ENCODE assay signal across 10 cellular contexts in genomic region chr17:61398721-61399130, GRCh38. TPM values are rescaled to one million over a fixed set of nuclear protein-coding genes. Genes with fewer than 3 reads are reported as not detected.
A peak's percentile ranks its signal among the peaks of the same experiment; 100 is the strongest.
DNase-seq lines count a peak whose midpoint lies in the region; ATAC-seq, FAIRE-seq and TF ChIP-seq lines count a peak whose summit lies in the region.
"Had no signal": no experiment of that assay in that cellular context is flagged by ENCODE, and none has a peak within 500 bp of the region (broad histone marks: within the 10 kb centered on the region; RNA-seq: fewer than 3 reads in every experiment).

No MANE protein-coding gene starts in this region.

- H3K27ac ChIP-seq in astrocyte (ENCODE audit: low read depth, low read length) (peak overlapping the region; percentile 70), left lung (peak overlapping the region; percentile 89 to 94), thoracic aorta (peak overlapping the region; percentile 91)

- no peaks in the 10 kb centered on the region for H3K36me3 ChIP-seq in astrocyte (ENCODE audit: insufficient read depth, low read length)
- peaks cover 0 to 9% of the 10 kb centered on the region in 2 donors for H3K36me3 ChIP-seq in left lung
- H3K36me3 ChIP-seq in thoracic aorta: peaks cover 3% of the 10 kb centered on the region

- H3K36me3 Mint-ChIP-seq in activated CD4-positive, alpha-beta T cell treated with anti-CD3 and anti-CD28 coated beads, Interleukin-2, amount 10 ng/mL, durations not matched to agents 24 days and 14 days (ENCODE audit: low read depth): peaks cover 5% of the 10 kb centered on the region
- peaks cover 2% of the 10 kb centered on the region for H3K36me3 Mint-ChIP-seq in astrocyte (ENCODE audit: low read depth, unreplicated experiment)

- H3K4me1 Mint-ChIP-seq in activated CD4-positive, alpha-beta T cell treated with anti-CD3 and anti-CD28 coated beads, Interleukin-2, amount 10 ng/mL, durations not matched to agents 24 days and 14 days: peaks cover 17% of the 10 kb centered on the region
- peaks cover 4% of the 10 kb centered on the region for H3K4me1 Mint-ChIP-seq in astrocyte (ENCODE audit: low read depth, unreplicated experiment)

- H2AFZ ChIP-seq in astrocyte (ENCODE audit: low read depth, low read length): peak overlapping the region; percentile 74

- TF ChIP-seq CTCF in astrocyte (IDR thresholded peaks at IDR 0.05; ENCODE audit: insufficient read depth, low read depth, low read length) (no peak), left lung (IDR thresholded peaks at IDR 0.05) (no peak), thoracic aorta (IDR thresholded peaks at IDR 0.05) (no peak)

- H3K4me3 ChIP-seq in astrocyte (ENCODE audit: insufficient read depth, low read depth, low read length): peak overlapping the region; percentile 53
- H3K4me3 ChIP-seq in left lung: peak overlapping the region; percentile 49 to 53
- H3K4me3 ChIP-seq in thoracic aorta: peak overlapping the region; percentile 87

- intact Hi-C loops in activated CD4-positive, alpha-beta T cell treated with anti-CD3 and anti-CD28 coated beads, Interleukin-2, amount 10 ng/mL, durations not matched to agents 24 days and 14 days (cut with micrococcal nuclease): loop anchor here (1.0 kb wide), 1 partner anchor 55 kb away; no protein-coding TSS in a partner anchor
- intact Hi-C loops in left lung (cut with DNase I): loop anchor here in 1 of 2 donors (10.0 kb wide), 1 partner anchor 394 kb away; no protein-coding TSS in a partner anchor

- peaks cover 17% of the 10 kb centered on the region for H4K20me1 ChIP-seq in astrocyte (ENCODE audit: insufficient read depth, low read length)

- ATAC-seq in left lung: peak; percentile 1
- no peak for ATAC-seq in thoracic aorta (ENCODE audit: insufficient number of reproducible peaks, low FRiP score, low read depth)
- no peak for ATAC-seq in GM21576 (IDR thresholded peaks at IDR 0.05; ENCODE audit: unreplicated experiment)

- DNase-seq in activated CD4-positive, alpha-beta T cell treated with anti-CD3 and anti-CD28 coated beads, Interleukin-2, amount 10 ng/mL, durations not matched to agents 24 days and 14 days: no peak
- no peak for DNase-seq in activated CD4-positive, alpha-beta T cell treated with anti-CD3 and anti-CD28 coated beads, Interleukin-2, amount 50 U/mL, for 1 hour
- DNase-seq in astrocyte (ENCODE audit: low read depth): no peak
- no peak for DNase-seq in left lung
- no peak for DNase-seq in thoracic aorta (ENCODE audit: low spot score)
- no peak for DNase-seq in GM19240 (ENCODE audit: insufficient read length, low spot score)
- no peak for DNase-seq in NCI-H187 treated with DMSO at 0.1 percent for 48 hours (lab: John Stamatoyannopoulos, UW)
- DNase-seq: activated CD4-positive, CD25-positive, alpha-beta regulatory T cell treated with anti-CD3 and anti-CD28 coated beads, Interleukin-2, amount 50 U/mL, for 72 hours; midbrain had no signal

- H3K27me3 ChIP-seq in astrocyte (ENCODE audit: insufficient read depth, low read length) (peaks cover 33% of the 10 kb centered on the region), left lung (peaks cover 59 to 99% of the 10 kb centered on the region in 2 donors), thoracic aorta (replicated peaks; ENCODE audit: insufficient read depth) (no peaks in the 10 kb centered on the region)

- peaks cover 65% of the 10 kb centered on the region for H3K27me3 Mint-ChIP-seq in activated CD4-positive, alpha-beta T cell treated with anti-CD3 and anti-CD28 coated beads, Interleukin-2, amount 10 ng/mL, durations not matched to agents 24 days and 14 days
- peaks cover 56% of the 10 kb centered on the region for H3K27me3 Mint-ChIP-seq in astrocyte (ENCODE audit: low read depth, unreplicated experiment)

- no peaks in the 10 kb centered on the region for H3K9me3 ChIP-seq in astrocyte (ENCODE audit: insufficient read depth, low read depth, low read length)
- H3K9me3 ChIP-seq in left lung: no peaks in the 10 kb centered on the region
- no peaks in the 10 kb centered on the region for H3K9me3 ChIP-seq in thoracic aorta

- peak overlapping the region; percentile 36 for H3K4me3 Mint-ChIP-seq in activated CD4-positive, alpha-beta T cell treated with anti-CD3 and anti-CD28 coated beads, Interleukin-2, amount 10 ng/mL, durations not matched to agents 24 days and 14 days
- peak overlapping the region; percentile 79 for H3K4me3 Mint-ChIP-seq in astrocyte (ENCODE audit: unreplicated experiment)

- H3K9ac ChIP-seq in astrocyte (ENCODE audit: low read length): peak overlapping the region; percentile 74

- peaks cover 48% of the 10 kb centered on the region for H3K79me2 ChIP-seq in astrocyte (ENCODE audit: insufficient read depth, low read length)

- no peak for FAIRE-seq in astrocyte (lab: Jason Lieb, UNC)

- H3K9me3 Mint-ChIP-seq in activated CD4-positive, alpha-beta T cell treated with anti-CD3 and anti-CD28 coated beads, Interleukin-2, amount 10 ng/mL, durations not matched to agents 24 days and 14 days: no peaks in the 10 kb centered on the region
- peaks cover 31% of the 10 kb centered on the region for H3K9me3 Mint-ChIP-seq in astrocyte (ENCODE audit: unreplicated experiment)

- peak overlapping the region; percentile 80 for H3K27ac Mint-ChIP-seq in activated CD4-positive, alpha-beta T cell treated with anti-CD3 and anti-CD28 coated beads, Interleukin-2, amount 10 ng/mL, durations not matched to agents 24 days and 14 days
- peak overlapping the region; percentile 41 for H3K27ac Mint-ChIP-seq in astrocyte (ENCODE audit: unreplicated experiment)

- H3K4me1 ChIP-seq in astrocyte (ENCODE audit: insufficient read depth, low read length): peaks cover 27% of the 10 kb centered on the region
- peaks cover 7 to 56% of the 10 kb centered on the region in 2 donors for H3K4me1 ChIP-seq in left lung
- peaks cover 9 to 64% of the 10 kb centered on the region in 2 donors for H3K4me1 ChIP-seq in thoracic aorta (ENCODE audit: control insufficient read depth in 1 of 2, low read depth in 2 of 2)

- peak overlapping the region; percentile 81 for H3K4me2 ChIP-seq in astrocyte (ENCODE audit: low read length)

RNA-seq across cellular contexts. Expression of gene TBX2, which starts 0.9 kb away (rescaled TPM):
- not detected in 2 replicates for total RNA-seq in activated CD4-positive, alpha-beta T cell treated with anti-CD3 and anti-CD28 coated beads, Interleukin-2, amount 10 ng/mL, durations not matched to agents 24 days and 14 days
- total RNA-seq in astrocyte: 0.50 and 0.53 TPM in 2 replicates
- 100 to 1,000 TPM; 104 to 119 TPM for total RNA-seq in left lung
- total RNA-seq in thoracic aorta: 10 to 100 TPM; 35.2 to 49.5 TPM

RNA-seq across cellular contexts. Expression of gene TBX4, which starts 53.5 kb away (rescaled TPM):
- not detected in 2 replicates for total RNA-seq in activated CD4-positive, alpha-beta T cell treated with anti-CD3 and anti-CD28 coated beads, Interleukin-2, amount 10 ng/mL, durations not matched to agents 24 days and 14 days
- total RNA-seq in astrocyte (0.14 TPM in 1 of 2 replicates, not detected in the other), left lung (10 to 100 TPM; 21.2 to 29.3 TPM), thoracic aorta (not detected)

Comparison
In these comparisons a context has a peak if more than half of its experiments do, and no peak if none do; other contexts are left out.
1. RNA of gene TBX2, which starts 0.9 kb away (total RNA-seq): 104 to 119 TPM in left lung and 35.2 to 49.5 TPM in thoracic aorta; 0.50 to 0.53 TPM in astrocyte and not detected in activated CD4-positive, alpha-beta T cell treated with anti-CD3 and anti-CD28 coated beads, Interleukin-2, amount 10 ng/mL, durations not matched to agents 24 days and 14 days; every median in the first group is over 10 times any median in the second.
2. RNA of gene TBX4, which starts 53.5 kb away (total RNA-seq): 21.2 to 29.3 TPM in left lung; 0.14 TPM in astrocyte, not detected in activated CD4-positive, alpha-beta T cell treated with anti-CD3 and anti-CD28 coated beads, Interleukin-2, amount 10 ng/mL, durations not matched to agents 24 days and 14 days and not detected in thoracic aorta; every median in the first group is over 10 times any median in the second.
3. Peak in every context shown above with its lines, with median percentiles within 50 percentile points of each other: H3K27ac ChIP-seq and H3K4me3 ChIP-seq.